ENCODE assay signal across 1 cellular context in genomic region chr15:41790169-41790568, GRCh38.
TF ChIP-seq lines count a peak whose summit lies in the region.

No MANE protein-coding gene starts in this region.

TF ChIP-seq in A549, 52 proteins besides CTCF, POLR2A, EP300 and RAD21:
- TF ChIP-seq ZNF302 (CRISPR knock-in tag; IDR thresholded peaks at IDR 0.05) (no peak), HDAC2 (IDR thresholded peaks at IDR 0.05) (no peak), HEYL (CRISPR knock-in tag; IDR thresholded peaks at IDR 0.05) (no peak), PHF8 (IDR thresholded peaks at IDR 0.05; ENCODE audit: borderline replicate concordance, low read depth) (no peak), MYC (IDR thresholded peaks at IDR 0.05; ENCODE audit: borderline replicate concordance, low read length) (no peak), TFCP2L1 (CRISPR knock-in tag; IDR thresholded peaks at IDR 0.05) (no peak), CBX8 (IDR thresholded peaks at IDR 0.05) (no peak), FOXS1 (CRISPR knock-in tag; IDR thresholded peaks at IDR 0.05) (no peak), FOSL2 (IDR thresholded peaks at IDR 0.05) (no peak), FOSL2 (CRISPR knock-in tag; IDR thresholded peaks at IDR 0.05) (no peak), JUNB (IDR thresholded peaks at IDR 0.05) (no peak), ELK1 (IDR thresholded peaks at IDR 0.05; ENCODE audit: low read depth, low read length) (no peak)
- TF ChIP-seq, protein P1, sequence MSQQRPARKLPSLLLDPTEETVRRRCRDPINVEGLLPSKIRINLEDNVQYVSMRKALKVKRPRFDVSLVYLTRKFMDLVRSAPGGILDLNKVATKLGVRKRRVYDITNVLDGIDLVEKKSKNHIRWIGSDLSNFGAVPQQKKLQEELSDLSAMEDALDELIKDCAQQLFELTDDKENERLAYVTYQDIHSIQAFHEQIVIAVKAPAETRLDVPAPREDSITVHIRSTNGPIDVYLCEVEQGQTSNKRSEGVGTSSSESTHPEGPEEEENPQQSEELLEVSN (IDR thresholded peaks at IDR 0.05; ENCODE audit: borderline replicate concordance, low read depth), result no peak
- TF ChIP-seq, protein P2, sequence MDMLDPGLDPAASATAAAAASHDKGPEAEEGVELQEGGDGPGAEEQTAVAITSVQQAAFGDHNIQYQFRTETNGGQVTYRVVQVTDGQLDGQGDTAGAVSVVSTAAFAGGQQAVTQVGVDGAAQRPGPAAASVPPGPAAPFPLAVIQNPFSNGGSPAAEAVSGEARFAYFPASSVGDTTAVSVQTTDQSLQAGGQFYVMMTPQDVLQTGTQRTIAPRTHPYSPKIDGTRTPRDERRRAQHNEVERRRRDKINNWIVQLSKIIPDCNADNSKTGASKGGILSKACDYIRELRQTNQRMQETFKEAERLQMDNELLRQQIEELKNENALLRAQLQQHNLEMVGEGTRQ (IDR thresholded peaks at IDR 0.05), result no peak
- TF ChIP-seq, protein P3, sequence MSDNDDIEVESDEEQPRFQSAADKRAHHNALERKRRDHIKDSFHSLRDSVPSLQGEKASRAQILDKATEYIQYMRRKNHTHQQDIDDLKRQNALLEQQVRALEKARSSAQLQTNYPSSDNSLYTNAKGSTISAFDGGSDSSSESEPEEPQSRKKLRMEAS (IDR thresholded peaks at IDR 0.05), result no peak
- TF ChIP-seq, protein P4, sequence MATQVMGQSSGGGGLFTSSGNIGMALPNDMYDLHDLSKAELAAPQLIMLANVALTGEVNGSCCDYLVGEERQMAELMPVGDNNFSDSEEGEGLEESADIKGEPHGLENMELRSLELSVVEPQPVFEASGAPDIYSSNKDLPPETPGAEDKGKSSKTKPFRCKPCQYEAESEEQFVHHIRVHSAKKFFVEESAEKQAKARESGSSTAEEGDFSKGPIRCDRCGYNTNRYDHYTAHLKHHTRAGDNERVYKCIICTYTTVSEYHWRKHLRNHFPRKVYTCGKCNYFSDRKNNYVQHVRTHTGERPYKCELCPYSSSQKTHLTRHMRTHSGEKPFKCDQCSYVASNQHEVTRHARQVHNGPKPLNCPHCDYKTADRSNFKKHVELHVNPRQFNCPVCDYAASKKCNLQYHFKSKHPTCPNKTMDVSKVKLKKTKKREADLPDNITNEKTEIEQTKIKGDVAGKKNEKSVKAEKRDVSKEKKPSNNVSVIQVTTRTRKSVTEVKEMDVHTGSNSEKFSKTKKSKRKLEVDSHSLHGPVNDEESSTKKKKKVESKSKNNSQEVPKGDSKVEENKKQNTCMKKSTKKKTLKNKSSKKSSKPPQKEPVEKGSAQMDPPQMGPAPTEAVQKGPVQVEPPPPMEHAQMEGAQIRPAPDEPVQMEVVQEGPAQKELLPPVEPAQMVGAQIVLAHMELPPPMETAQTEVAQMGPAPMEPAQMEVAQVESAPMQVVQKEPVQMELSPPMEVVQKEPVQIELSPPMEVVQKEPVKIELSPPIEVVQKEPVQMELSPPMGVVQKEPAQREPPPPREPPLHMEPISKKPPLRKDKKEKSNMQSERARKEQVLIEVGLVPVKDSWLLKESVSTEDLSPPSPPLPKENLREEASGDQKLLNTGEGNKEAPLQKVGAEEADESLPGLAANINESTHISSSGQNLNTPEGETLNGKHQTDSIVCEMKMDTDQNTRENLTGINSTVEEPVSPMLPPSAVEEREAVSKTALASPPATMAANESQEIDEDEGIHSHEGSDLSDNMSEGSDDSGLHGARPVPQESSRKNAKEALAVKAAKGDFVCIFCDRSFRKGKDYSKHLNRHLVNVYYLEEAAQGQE (IDR thresholded peaks at IDR 0.05), result no peak
- TF ChIP-seq, protein P5, sequence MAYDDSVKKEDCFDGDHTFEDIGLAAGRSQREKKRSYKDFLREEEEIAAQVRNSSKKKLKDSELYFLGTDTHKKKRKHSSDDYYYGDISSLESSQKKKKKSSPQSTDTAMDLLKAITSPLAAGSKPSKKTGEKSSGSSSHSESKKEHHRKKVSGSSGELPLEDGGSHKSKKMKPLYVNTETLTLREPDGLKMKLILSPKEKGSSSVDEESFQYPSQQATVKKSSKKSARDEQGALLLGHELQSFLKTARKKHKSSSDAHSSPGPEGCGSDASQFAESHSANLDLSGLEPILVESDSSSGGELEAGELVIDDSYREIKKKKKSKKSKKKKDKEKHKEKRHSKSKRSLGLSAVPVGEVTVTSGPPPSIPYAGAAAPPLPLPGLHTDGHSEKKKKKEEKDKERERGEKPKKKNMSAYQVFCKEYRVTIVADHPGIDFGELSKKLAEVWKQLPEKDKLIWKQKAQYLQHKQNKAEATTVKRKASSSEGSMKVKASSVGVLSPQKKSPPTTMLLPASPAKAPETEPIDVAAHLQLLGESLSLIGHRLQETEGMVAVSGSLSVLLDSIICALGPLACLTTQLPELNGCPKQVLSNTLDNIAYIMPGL (CRISPR knock-in tag; IDR thresholded peaks at IDR 0.05; ENCODE audit: borderline replicate concordance), result no peak
TF ChIP-seq in A549: peak in this region for 0.
